Comparison of ENCODE assay signal across 10 cellular contexts in the genomic region with DNA sequence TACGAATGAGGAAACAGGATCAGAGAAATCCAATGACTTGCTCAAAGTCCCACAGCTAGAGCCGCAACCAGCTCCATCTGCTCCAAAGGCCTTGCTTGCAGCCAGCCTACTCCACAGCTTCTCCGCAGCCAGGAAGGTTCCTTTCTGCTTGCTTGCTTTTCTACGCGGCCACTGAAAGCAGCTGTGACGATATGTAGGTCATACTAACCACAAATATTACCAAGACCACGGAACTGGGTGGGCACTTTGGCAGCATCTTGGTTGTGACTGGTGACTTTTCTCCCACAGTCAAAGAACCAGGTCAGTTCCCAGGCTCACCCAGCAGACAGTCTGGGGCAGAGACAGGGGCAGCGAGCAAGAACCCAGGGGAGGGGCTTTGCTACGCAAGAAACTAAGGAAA.
DNase-seq lines count a peak whose midpoint lies in the region; ATAC-seq and TF ChIP-seq lines count a peak whose summit lies in the region.
"Had no signal": no experiment of that assay in that cellular context is flagged by ENCODE, and none has a peak within 500 bp of the region (broad histone marks: within the 10 kb centered on the region; RNA-seq: fewer than 3 reads in every experiment).

No MANE protein-coding gene starts in this region.

- DNase-seq in Right ventricle myocardium superior (peak; percentile 44), right atrium auricular region (ENCODE audit: low spot score) (no peak), amniotic epithelial cell (ENCODE audit: low read depth) (peak; percentile 82), lower lobe of right lung (no peak), upper lobe of left lung (no peak), NCI-H2227 treated with DMSO at 0.1 percent for 48 hours (lab: John Stamatoyannopoulos, UW) (no peak), GM10266 (ENCODE audit: extremely low spot score) (no peak)
- DNase-seq: midbrain, NCI-H524 had no signal

- H3K9me3 ChIP-seq in right atrium auricular region (no peaks in the 10 kb centered on the region), lower lobe of right lung (no peaks in the 10 kb centered on the region), upper lobe of left lung (no peaks in the 10 kb centered on the region)

- intact Hi-C loops in Right ventricle myocardium superior (cut with DNase I) = no loop called here
- intact Hi-C loops in lower lobe of right lung (cut with DNase I) = no loop called here

- H3K4me1 ChIP-seq in right atrium auricular region = peaks cover 0 to 48% of the 10 kb centered on the region in 2 donors
- H3K4me1 ChIP-seq in lower lobe of right lung = peaks cover 62% of the 10 kb centered on the region
- peaks cover 28 to 61% (median 51%) of the 10 kb centered on the region in 4 donors for H3K4me1 ChIP-seq in upper lobe of left lung

- H3K27me3 ChIP-seq in right atrium auricular region = no peaks in the 10 kb centered on the region
- H3K27me3 ChIP-seq in lower lobe of right lung (ENCODE audit: low read depth) = no peaks in the 10 kb centered on the region
- no peaks in the 10 kb centered on the region for H3K27me3 ChIP-seq in upper lobe of left lung

- TF ChIP-seq CTCF in right atrium auricular region (IDR thresholded peaks at IDR 0.05) (no peak), lower lobe of right lung (IDR thresholded peaks at IDR 0.05) (no peak), upper lobe of left lung (IDR thresholded peaks at IDR 0.05) (no peak), GM10266 (IDR thresholded peaks at IDR 0.05; ENCODE audit: control insufficient read depth, insufficient read depth, low read depth, missing control alignments) (no peak)

- no peak for TF ChIP-seq POLR2A in upper lobe of left lung (IDR thresholded peaks at IDR 0.05)

- 73 to 74% methylated on average over 8 to 9 of the region's 9 CpGs for WGBS in upper lobe of left lung, 2 donors

- H3K4me3 ChIP-seq in right atrium auricular region (no peak overlapping the region), lower lobe of right lung (no peak overlapping the region), upper lobe of left lung (no peak overlapping the region)

- ATAC-seq in Right ventricle myocardium superior (ENCODE audit: poor library complexity) = no peak
- peak in 1 of 2 donors; percentile 10 for ATAC-seq in lower lobe of right lung
- peak in 1 of 2 donors; percentile 22 for ATAC-seq in upper lobe of left lung (ENCODE audit: low FRiP score in 2 of 2)
- no peak for ATAC-seq in GM19324 (IDR thresholded peaks at IDR 0.05; ENCODE audit: low FRiP score, unreplicated experiment)

- H3K36me3 ChIP-seq in right atrium auricular region (no peaks in the 10 kb centered on the region), lower lobe of right lung (no peaks in the 10 kb centered on the region), upper lobe of left lung (peaks cover 0 to under 1% (median 0%) of the 10 kb centered on the region in 4 donors)

- H3K27ac ChIP-seq in right atrium auricular region (peak overlapping the region in 1 of 2 donors; percentile 25), lower lobe of right lung (peak overlapping the region; percentile 32), upper lobe of left lung (peak overlapping the region; percentile 3 to 59 (median 42))

- no peak for TF ChIP-seq EP300 in upper lobe of left lung (IDR thresholded peaks at IDR 0.05)

Comparison
In these comparisons a context has a peak if more than half of its experiments do, and no peak if none do; other contexts are left out.
1. DNase-seq: peak in Right ventricle myocardium superior (single experiment) and amniotic epithelial cell (single experiment); none in right atrium auricular region (single experiment), lower lobe of right lung (single experiment), upper lobe of left lung (0 of 2), NCI-H2227 treated with DMSO at 0.1 percent for 48 hours (single experiment) and GM10266 (single experiment).